19 cellular contexts compared by ENCODE assay signal in genomic region chr6:20936949-20937348, GRCh38.
"Had no signal": no experiment of that assay in that cellular context is flagged by ENCODE, and none has a peak within 500 bp of the region (broad histone marks: within the 10 kb centered on the region; RNA-seq: fewer than 3 reads in every experiment).

No MANE protein-coding gene starts in this region.

- H3K4me1 ChIP-seq: adrenal gland had no signal

- H3K4me3 ChIP-seq: adrenal gland, MG63 had no signal

- H3K9me3 ChIP-seq: adrenal gland, MG63 had no signal

- DNase-seq: activated B cell treated with CpG ODN at 0.5 μM for 24 hours; activated CD4-positive, alpha-beta memory T cell treated with anti-CD3 and anti-CD28 coated beads, Interleukin-2, amount 10 ng/mL, durations not matched to agents 7 days and 5 days; activated CD4-positive, alpha-beta T cell treated with anti-CD3 and anti-CD28 coated beads for 36 hours; activated CD4-positive, alpha-beta T cell treated with anti-CD3 and anti-CD28 coated beads, Interleukin-2, amount 50 U/mL, for 1 hour; activated gamma-delta T cell treated with Interleukin-2 at 50 U/mL for 16 hours; activated naive CD4-positive, alpha-beta T cell treated with anti-CD3 and anti-CD28 coated beads, Interleukin-2, amount 10 ng/mL, durations not matched to agents 7 days and 5 days; activated naive CD8-positive, alpha-beta T cell treated with anti-CD3 and anti-CD28 coated beads, Interleukin-2, amount 10 ng/mL, durations not matched to agents 7 days and 5 days; activated T-cell treated with anti-CD3 and anti-CD28 coated beads, Interleukin-2, amount 50 U/mL, for 72 hours; adrenal gland; anterior cingulate cortex; MG63; MV-4-11; NCI-H1105; NCI-H1436; NCI-H187; NCI-H2081; NCI-H510A treated with DMSO at 0.1 percent for 48 hours; SHP77 treated with DMSO at 0.1 percent for 48 hours had no signal

- FAIRE-seq: RCC 7860 had no signal

- H3K27me3 ChIP-seq: adrenal gland, MG63 had no signal

- ATAC-seq: activated CD4-positive, alpha-beta T cell treated with anti-CD3 and anti-CD28 coated beads for 36 hours; activated T-cell treated with anti-CD3 and anti-CD28 coated beads, Interleukin-2, amount 50 U/mL, for 72 hours had no signal

- H3K36me3 ChIP-seq: adrenal gland, MG63 had no signal

- H3K27ac ChIP-seq: adrenal gland had no signal
